ENCODE assay signal across 20 cellular contexts in genomic region chr7:154881046-154881445, GRCh38.
"Had no signal": no experiment of that assay in that cellular context is flagged by ENCODE, and none has a peak within 500 bp of the region (broad histone marks: within the 10 kb centered on the region; RNA-seq: fewer than 3 reads in every experiment).

No MANE protein-coding gene starts in this region.

- DNase-seq: activated CD4-positive, alpha-beta T cell treated with anti-CD3 and anti-CD28 coated beads for 4 hours; activated CD8-positive, alpha-beta memory T cell treated with anti-CD3 and anti-CD28 coated beads, Interleukin-2, amount 50 U/mL, for 4 hours; activated CD8-positive, alpha-beta T cell treated with anti-CD3 and anti-CD28 coated beads for 36 hours; activated naive CD4-positive, alpha-beta T cell treated with anti-CD3 and anti-CD28 coated beads, Interleukin-2, amount 50 U/mL, for 16 hours; activated naive CD8-positive, alpha-beta T cell treated with anti-CD3 and anti-CD28 coated beads, Interleukin-2, amount 10 ng/mL, durations not matched to agents 7 days and 5 days; activated T-cell treated with anti-CD3 and anti-CD28 coated beads, Interleukin-2, amount 50 U/mL, for 72 hours; adrenal gland; anterior cingulate cortex; Karpas-422; MM.1S; NCI-H146; NCI-H187 treated with DMSO at 0.1 percent for 48 hours; NCI-H2081 treated with DMSO at 0.1 percent for 48 hours; NCI-H2171 treated with DMSO at 0.1 percent for 48 hours; NCI-H226; NCI-H526; NCI-H774; Peyer's patch; Right ventricle myocardium superior; SW 1271 had no signal
